Comparison of ENCODE assay signal across 8 cellular contexts in the genomic region with DNA sequence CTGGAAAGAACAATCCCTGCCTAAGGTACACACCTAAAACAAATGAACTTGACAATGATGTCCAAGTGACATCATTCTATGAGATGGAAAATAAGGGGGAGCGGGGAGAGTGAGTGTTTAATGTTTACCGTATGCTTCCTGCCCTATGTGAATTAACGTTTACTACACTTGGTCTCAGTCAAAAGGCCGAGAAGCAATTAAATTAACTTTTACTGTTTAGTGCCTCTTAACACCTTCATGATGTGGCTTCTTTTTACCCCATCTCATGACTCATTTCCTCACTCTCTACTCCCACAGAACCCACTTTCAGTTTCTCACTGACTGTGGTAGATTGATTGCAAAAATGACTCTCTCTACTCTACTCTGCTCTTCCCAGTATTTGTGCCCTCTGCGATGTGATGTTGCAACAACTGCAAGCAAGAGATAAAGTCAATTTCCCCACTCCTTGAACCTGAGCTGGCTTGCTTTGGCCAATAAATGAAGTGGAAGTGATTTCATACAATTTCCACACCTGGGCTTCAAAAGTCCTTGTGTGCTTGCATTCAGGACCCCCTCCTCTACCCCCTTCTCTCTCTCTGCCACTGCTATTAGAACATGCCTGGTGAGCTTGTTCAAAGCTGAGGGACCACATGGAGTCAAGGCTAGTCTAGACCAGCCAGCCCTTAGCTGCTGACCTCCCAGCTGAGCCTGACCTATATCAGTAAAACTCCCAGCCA. TPM values are rescaled to one million over a fixed set of nuclear protein-coding genes. Genes with fewer than 3 reads are reported as not detected.
DNase-seq lines count a peak whose midpoint lies in the region; ATAC-seq and TF ChIP-seq lines count a peak whose summit lies in the region.

No MANE protein-coding gene starts in this region.

- no peak overlapping the region for H3K9ac ChIP-seq in mammary epithelial cell (ENCODE audit: insufficient read depth, low read length)
- H3K9ac ChIP-seq in skeletal muscle satellite cell (ENCODE audit: low read depth, low read length), result no peak overlapping the region

- intact Hi-C loops in mammary epithelial cell (cut with micrococcal nuclease) (no loop called here), posterior cingulate gyrus (cut with DNase I) (no loop called here)

- WGBS in mammary epithelial cell (ENCODE audit: low coverage, missing lambda C conversion rate), result 20% methylated on average over 5 of the region's 5 CpGs

- BruUV-seq in mammary epithelial cell (replicated peaks; lab: Mats Ljungman, UMichigan), result no TSS peak

- no peak overlapping the region for H2AFZ ChIP-seq in mammary epithelial cell (ENCODE audit: low read depth, low read length)

- H4K20me1 ChIP-seq in mammary epithelial cell (ENCODE audit: insufficient read depth, low read length), result no peaks in the 10 kb centered on the region

- DNase-seq in AML-193 (lab: John Stamatoyannopoulos, UW) (peak; percentile 92 to 97), OCI-M1 (lab: John Stamatoyannopoulos, UW) (peak; percentile 96), mammary epithelial cell (peak; percentile 88), NCI-H1092 treated with DMSO at 0.1 percent for 48 hours (lab: John Stamatoyannopoulos, UW) (no peak), posterior cingulate gyrus (no peak)

- no peaks in the 10 kb centered on the region for H3K79me2 ChIP-seq in mammary epithelial cell (ENCODE audit: insufficient read depth, low read length)

- no peaks in the 10 kb centered on the region for H3K9me3 ChIP-seq in mammary epithelial cell (replicated peaks; ENCODE audit: insufficient read depth, low read length)
- H3K9me3 ChIP-seq in skeletal muscle satellite cell (replicated peaks; ENCODE audit: low read length), result no peaks in the 10 kb centered on the region

- dilution Hi-C loops in mammary epithelial cell (cut with HindIII; ENCODE audit: low sequenced_read_pairs), result no loop called here

- H3K36me3 ChIP-seq in mammary epithelial cell (ENCODE audit: insufficient read depth, low read length) (no peaks in the 10 kb centered on the region), skeletal muscle satellite cell (ENCODE audit: insufficient read depth, low read length) (no peaks in the 10 kb centered on the region)

- in situ Hi-C loops in mammary epithelial cell (cut with MboI; ENCODE audit: low sequenced_read_pairs in 2 of 2), result no loop called here

- CTCF ChIA-PET in mammary epithelial cell (lab: Charles Lee; ENCODE audit: low non-redundant PET), result interaction anchor here (0.6 kb wide), 1 partner anchor 17 kb away, joined by 5 read pairs; no protein-coding TSS in a partner anchor

- ATAC-seq in GM18868 (IDR thresholded peaks at IDR 0.05; ENCODE audit: unreplicated experiment) (peak; percentile 100), HG03039 (IDR thresholded peaks at IDR 0.05; ENCODE audit: unreplicated experiment) (peak; percentile 100)

- H3K4me2 ChIP-seq in mammary epithelial cell (ENCODE audit: insufficient read depth, low read depth, low read length) (peak overlapping the region; percentile 43), skeletal muscle satellite cell (ENCODE audit: low read length) (peak overlapping the region; percentile 4)

- no peaks in the 10 kb centered on the region for H3K27me3 ChIP-seq in mammary epithelial cell (ENCODE audit: insufficient read depth, low read length)
- H3K27me3 ChIP-seq in skeletal muscle satellite cell (ENCODE audit: control insufficient read depth, insufficient read depth, low read length), result peaks cover 28% of the 10 kb centered on the region

- no peak for TF ChIP-seq CTCF in mammary epithelial cell (conservative IDR thresholded peaks at IDR 0.05 in 1 of 2, IDR thresholded peaks at IDR 0.05 in 1 of 2; ENCODE audit: extremely low read depth in 1 of 2, insufficient read depth in 1 of 2, low read depth in 1 of 2, low read length in 2 of 2)

- H3K27ac ChIP-seq in mammary epithelial cell (ENCODE audit: insufficient read depth, low read depth, low read length), result peak overlapping the region; percentile 6

- H3K4me3 ChIP-seq in mammary epithelial cell (replicated peaks in 1 of 3; ENCODE audit: insufficient read depth in 1 of 3, low read depth in 2 of 3, low read length in 3 of 3) (no peak overlapping the region), skeletal muscle satellite cell (ENCODE audit: low read length) (no peak overlapping the region)

- H3K4me1 ChIP-seq in mammary epithelial cell (ENCODE audit: insufficient read depth, low read length) (peaks cover 14% of the 10 kb centered on the region), skeletal muscle satellite cell (ENCODE audit: control insufficient read depth, insufficient read depth, low read length) (peaks cover 9% of the 10 kb centered on the region)

RNA-seq across cellular contexts. Expression of a gene that starts 11.6 kb away (rescaled TPM):
- total RNA-seq in mammary epithelial cell, result 10 to 100 TPM; 38.8 to 50.7 TPM
- polyA plus RNA-seq in mammary epithelial cell, result 35.1 TPM
- 27.2 TPM for polyA minus RNA-seq in mammary epithelial cell
- 31.2 and 37.4 TPM in 2 replicates for total RNA-seq in skeletal muscle satellite cell (2012; rRNA removed)

Comparison
In these comparisons a context has a peak if more than half of its experiments do, and no peak if none do; other contexts are left out.
1. DNase-seq: peak in AML-193 (2 of 2), OCI-M1 (single experiment) and mammary epithelial cell (single experiment); none in NCI-H1092 treated with DMSO at 0.1 percent for 48 hours (single experiment) and posterior cingulate gyrus (0 of 10).